Comparison of ENCODE assay signal across 30 cellular contexts in genomic region chr10:104630731-104631130, GRCh38. TPM values are rescaled to one million over a fixed set of nuclear protein-coding genes. Genes with fewer than 3 reads are reported as not detected.
"Had no signal": no experiment of that assay in that cellular context is flagged by ENCODE, and none has a peak within 500 bp of the region (broad histone marks: within the 10 kb centered on the region; RNA-seq: fewer than 3 reads in every experiment).

No MANE protein-coding gene starts in this region.

- DNase-seq: activated CD4-positive, alpha-beta memory T cell treated with anti-CD3 and anti-CD28 coated beads for 36 hours; activated CD4-positive, alpha-beta T cell treated with anti-CD3 and anti-CD28 coated beads for 48 hours; activated CD8-positive, alpha-beta memory T cell treated with anti-CD3 and anti-CD28 coated beads, Interleukin-2, amount 50 U/mL, for 48 hours; activated gamma-delta T cell; activated naive CD4-positive, alpha-beta T cell treated with anti-CD3 and anti-CD28 coated beads, Interleukin-2, amount 10 ng/mL, durations not matched to agents 7 days and 5 days; activated naive CD8-positive, alpha-beta T cell treated with anti-CD3 and anti-CD28 coated beads, Interleukin-2, amount 10 ng/mL, durations not matched to agents 7 days and 5 days; activated T-cell treated with anti-CD3 and anti-CD28 coated beads, Interleukin-2, amount 50 U/mL, for 24 hours; dorsolateral prefrontal cortex; effector memory CD4-positive, alpha-beta T cell; foreskin fibroblast; heart left ventricle; kidney glomerular epithelial cell; mammary epithelial cell; sigmoid colon; small intestine; stimulated activated CD4-positive, alpha-beta T cell treated with anti-CD3 and anti-CD28 coated beads, Interleukin-2, amount 100 ng/mL, for 24 hours; stimulated activated naive B cell treated with anti-CD40 and anti-IgM and Interleukin-4, amounts not matched to agents 10 μg/mL and 1 μg/mL and 100 μg/mL, for 72 hours; stomach; T-helper 17 cell; T1000; thyroid gland; WERI-Rb-1 had no signal

- ATAC-seq: activated CD4-positive, CD25-positive, alpha-beta regulatory T cell treated with anti-CD3 and anti-CD28 coated beads, Interleukin-2, amount 50 U/mL, for 24 hours; stimulated activated naive B cell treated with anti-CD40 and anti-IgM and Interleukin-4, amounts not matched to agents 10 μg/mL and 1 μg/mL and 100 μg/mL, for 72 hours; T-helper 17 cell had no signal

- H3K27ac ChIP-seq: ascending aorta, cardiac muscle cell, coronary artery, dorsolateral prefrontal cortex, heart left ventricle, neutrophil, sigmoid colon, stomach, thyroid gland, upper lobe of left lung, WERI-Rb-1 had no signal

- H3K4me1 ChIP-seq: ascending aorta, heart left ventricle, sigmoid colon, stomach, thyroid gland, upper lobe of left lung had no signal

- H3K27me3 ChIP-seq: ascending aorta, sigmoid colon, thyroid gland, upper lobe of left lung had no signal

- H3K36me3 ChIP-seq: ascending aorta, cardiac muscle cell, heart left ventricle, neutrophil, sigmoid colon, stomach, thyroid gland, upper lobe of left lung, WERI-Rb-1 had no signal

- H3K9me3 ChIP-seq: ascending aorta, heart left ventricle, neutrophil, stomach, thyroid gland, upper lobe of left lung had no signal

- H3K4me3 ChIP-seq: ascending aorta, cardiac muscle cell, coronary artery, dorsolateral prefrontal cortex, heart left ventricle, sigmoid colon, stomach, thyroid gland, upper lobe of left lung had no signal

RNA-seq across cellular contexts. Expression of gene SORCS3, which starts 10.4 kb away (rescaled TPM):
- total RNA-seq: activated CD4-positive, alpha-beta memory T cell treated with anti-CD3 and anti-CD28 coated beads for 36 hours; activated naive CD8-positive, alpha-beta T cell treated with anti-CD3 and anti-CD28 coated beads, Interleukin-2, amount 10 ng/mL, durations not matched to agents 7 days and 5 days; ascending aorta; mammary epithelial cell; osteocyte; thyroid gland; upper lobe of left lung had no signal
- polyA plus RNA-seq: liver, mammary epithelial cell had no signal
